Comparison of ENCODE assay signal across 29 cellular contexts in genomic region chr11:59223177-59223576, GRCh38. TPM values are rescaled to one million over a fixed set of nuclear protein-coding genes. Genes with fewer than 3 reads are reported as not detected.
A peak's percentile ranks its signal among the peaks of the same experiment; 100 is the strongest.
DNase-seq lines count a peak whose midpoint lies in the region; ATAC-seq and TF ChIP-seq lines count a peak whose summit lies in the region.
"Had no signal": no experiment of that assay in that cellular context is flagged by ENCODE, and none has a peak within 500 bp of the region (broad histone marks: within the 10 kb centered on the region; RNA-seq: fewer than 3 reads in every experiment).

No MANE protein-coding gene starts in this region.

- TF ChIP-seq CTCF in left ventricle myocardium inferior (IDR thresholded peaks at IDR 0.05; ENCODE audit: borderline replicate concordance) (no peak), right atrium auricular region (IDR thresholded peaks at IDR 0.05) (no peak), neutrophil (IDR thresholded peaks at IDR 0.05) (no peak), upper lobe of right lung (IDR thresholded peaks at IDR 0.05) (no peak)

- H3K36me3 ChIP-seq in left ventricle myocardium inferior = no peaks in the 10 kb centered on the region
- H3K36me3 ChIP-seq in right atrium auricular region = no peaks in the 10 kb centered on the region
- no peaks in the 10 kb centered on the region for H3K36me3 ChIP-seq in neutrophil
- no peaks in the 10 kb centered on the region for H3K36me3 ChIP-seq in upper lobe of right lung
- H3K36me3 ChIP-seq: breast epithelium, tibial artery, WERI-Rb-1 had no signal

- no peaks in the 10 kb centered on the region for H3K9me3 Mint-ChIP-seq in dendritic cell treated with granulocyte-macrophage colony-stimulating factor and Interleukin-4, amounts not matched to agents 40 ng/mL and 50 ng/mL, for 4 days
- H3K9me3 Mint-ChIP-seq: activated CD4-positive, alpha-beta T cell treated with anti-CD3 and anti-CD28 coated beads, Interleukin-2, amount 10 ng/mL, durations not matched to agents 7 days and 5 days; naive thymus-derived CD8-positive, alpha-beta T cell had no signal

- H3K27me3 Mint-ChIP-seq in dendritic cell treated with granulocyte-macrophage colony-stimulating factor and Interleukin-4, amounts not matched to agents 40 ng/mL and 50 ng/mL, for 4 days = no peaks in the 10 kb centered on the region

- ATAC-seq in upper lobe of right lung (no peak), GM18511 (IDR thresholded peaks at IDR 0.05; ENCODE audit: unreplicated experiment) (no peak)
- ATAC-seq: HCT116; naive thymus-derived CD8-positive, alpha-beta T cell; stimulated activated naive CD8-positive, alpha-beta T cell treated with anti-CD3 and anti-CD28 coated beads, Interleukin-15, Interleukin-2, amounts not matched to agents 100 U/mL and 50 U/mL, for 24 hours had no signal

- H3K4me3 Mint-ChIP-seq in dendritic cell treated with granulocyte-macrophage colony-stimulating factor and Interleukin-4, amounts not matched to agents 40 ng/mL and 50 ng/mL, for 4 days = no peak overlapping the region
- H3K4me3 Mint-ChIP-seq: activated CD4-positive, alpha-beta T cell treated with anti-CD3 and anti-CD28 coated beads, Interleukin-2, amount 10 ng/mL, durations not matched to agents 7 days and 5 days had no signal

- DNase-seq in left ventricle myocardium inferior (no peak), right atrium auricular region (ENCODE audit: low spot score) (no peak), upper lobe of right lung (no peak), HK-2 (ENCODE audit: unreplicated experiment) (no peak), GM19240 (ENCODE audit: insufficient read length, low spot score) (no peak)
- DNase-seq: activated CD4-positive, alpha-beta T cell treated with anti-CD3 and anti-CD28 coated beads, Interleukin-2, amount 10 ng/mL, durations not matched to agents 7 days and 5 days; activated naive CD4-positive, alpha-beta T cell treated with Interleukin-2 at 50 U/mL for 16 hours; activated T-cell treated with anti-CD3 and anti-CD28 coated beads, Interleukin-2, amount 50 U/mL, for 48 hours; amygdala; Calu3; DND-41; glutamatergic neuron; kidney glomerular epithelial cell; mesendoderm; naive thymus-derived CD8-positive, alpha-beta T cell; NCI-H2029 treated with DMSO at 0.1 percent for 48 hours; NCI-H226; NCI-H748 treated with DMSO at 0.1 percent for 48 hours; stimulated activated CD4-positive, alpha-beta T cell treated with anti-CD3 and anti-CD28 coated beads, Interleukin-4, amount 100 ng/mL, for 4 hours; stimulated activated naive CD8-positive, alpha-beta T cell treated with anti-CD3 and anti-CD28 coated beads, Interleukin-15, Interleukin-2, amounts not matched to agents 100 U/mL and 50 U/mL, for 24 hours; T-helper 9 cell; tibial artery; WERI-Rb-1 had no signal

- no peaks in the 10 kb centered on the region for H3K9me3 ChIP-seq in left ventricle myocardium inferior (replicated peaks)
- H3K9me3 ChIP-seq in right atrium auricular region = no peaks in the 10 kb centered on the region
- H3K9me3 ChIP-seq in neutrophil = no peaks in the 10 kb centered on the region
- H3K9me3 ChIP-seq in upper lobe of right lung = no peaks in the 10 kb centered on the region
- H3K9me3 ChIP-seq: breast epithelium, tibial artery had no signal

- no peaks in the 10 kb centered on the region for H3K36me3 Mint-ChIP-seq in dendritic cell treated with granulocyte-macrophage colony-stimulating factor and Interleukin-4, amounts not matched to agents 40 ng/mL and 50 ng/mL, for 4 days (ENCODE audit: low read depth)
- H3K36me3 Mint-ChIP-seq: naive thymus-derived CD8-positive, alpha-beta T cell had no signal

- H3K4me3 ChIP-seq in left ventricle myocardium inferior = no peak overlapping the region
- no peak overlapping the region for H3K4me3 ChIP-seq in right atrium auricular region
- H3K4me3 ChIP-seq in neutrophil (ENCODE audit: low read depth in 1 of 2, low read length in 1 of 2) = peak overlapping the region; percentile 36 to 46
- no peak overlapping the region for H3K4me3 ChIP-seq in upper lobe of right lung
- H3K4me3 ChIP-seq: breast epithelium, tibial artery had no signal

- peaks cover 34% of the 10 kb centered on the region for H3K4me1 ChIP-seq in left ventricle myocardium inferior
- peaks cover 0 to 14% of the 10 kb centered on the region in 2 donors for H3K4me1 ChIP-seq in right atrium auricular region
- peaks cover 74 to 79% of the 10 kb centered on the region in 2 experiments for H3K4me1 ChIP-seq in neutrophil (ENCODE audit: control insufficient read depth in 1 of 2, insufficient read depth in 1 of 2, low read depth in 1 of 2, low read length in 1 of 2)
- peaks cover 41% of the 10 kb centered on the region for H3K4me1 ChIP-seq in upper lobe of right lung
- H3K4me1 ChIP-seq: breast epithelium had no signal

- H3K27me3 ChIP-seq in left ventricle myocardium inferior (ENCODE audit: low read depth) (no peaks in the 10 kb centered on the region), right atrium auricular region (no peaks in the 10 kb centered on the region), neutrophil (no peaks in the 10 kb centered on the region), upper lobe of right lung (no peaks in the 10 kb centered on the region)
- H3K27me3 ChIP-seq: breast epithelium, tibial artery had no signal

- peak overlapping the region; percentile 89 for H3K27ac Mint-ChIP-seq in dendritic cell treated with granulocyte-macrophage colony-stimulating factor and Interleukin-4, amounts not matched to agents 40 ng/mL and 50 ng/mL, for 4 days
- H3K27ac Mint-ChIP-seq: activated CD4-positive, alpha-beta T cell treated with anti-CD3 and anti-CD28 coated beads, Interleukin-2, amount 10 ng/mL, durations not matched to agents 7 days and 5 days had no signal

- intact Hi-C loops in left ventricle myocardium inferior (cut with micrococcal nuclease) = no loop called here
- intact Hi-C loops in dendritic cell treated with granulocyte-macrophage colony-stimulating factor and Interleukin-4, amounts not matched to agents 40 ng/mL and 50 ng/mL, for 4 days (cut with micrococcal nuclease) = loop anchor here (2.0 to 5.0 kb wide), 2 partner anchors 14 to 34 kb away; no protein-coding TSS in a partner anchor
- intact Hi-C loops in upper lobe of right lung (cut with DNase I) = no loop called here

- H3K4me1 Mint-ChIP-seq in dendritic cell treated with granulocyte-macrophage colony-stimulating factor and Interleukin-4, amounts not matched to agents 40 ng/mL and 50 ng/mL, for 4 days (ENCODE audit: low read depth) = peaks cover 80% of the 10 kb centered on the region

- H3K27ac ChIP-seq in left ventricle myocardium inferior (replicated peaks) (peak overlapping the region; percentile 77), right atrium auricular region (peak overlapping the region in 1 of 2 donors; percentile 36), neutrophil (peak overlapping the region; percentile 99), upper lobe of right lung (peak overlapping the region; percentile 67)
- H3K27ac ChIP-seq: tibial artery, WERI-Rb-1 had no signal

RNA-seq across cellular contexts. Expression of gene MPEG1, which starts 10.4 kb away (rescaled TPM):
- total RNA-seq in left ventricle myocardium inferior = 9.5 TPM
- 10 to 100 TPM in 1 of 2 donors, 1 to 10 TPM in 1; 5.2 to 10.0 TPM for total RNA-seq in right atrium auricular region
- 34.1 TPM for total RNA-seq in upper lobe of right lung
- total RNA-seq: activated CD4-positive, alpha-beta T cell treated with anti-CD3 and anti-CD28 coated beads, Interleukin-2, amount 10 ng/mL, durations not matched to agents 7 days and 5 days; Calu3; fibroblast of lung had no signal

RNA-seq across cellular contexts. Expression of gene DTX4, which starts 51.2 kb away (rescaled TPM):
- 1.8 TPM for total RNA-seq in left ventricle myocardium inferior
- total RNA-seq in right atrium auricular region = 1 to 10 TPM; 1.0 to 2.1 TPM
- total RNA-seq in upper lobe of right lung = 43.1 TPM

Comparison
In these comparisons a context has a peak if more than half of its experiments do, and no peak if none do; other contexts are left out.
1. H3K4me3 ChIP-seq: peak in neutrophil (2 of 2); none in left ventricle myocardium inferior (single experiment), right atrium auricular region (0 of 2) and upper lobe of right lung (single experiment).
2. RNA of gene DTX4, which starts 51.2 kb away (total RNA-seq): 43.1 TPM in upper lobe of right lung (single experiment); 1.0 to 2.1 TPM in right atrium auricular region and 1.8 TPM in left ventricle myocardium inferior (single experiment); every median in the first group is over 10 times any median in the second.